8 cellular contexts compared by ENCODE assay signal in genomic region chr19:19860756-19861390, GRCh38. TPM values are rescaled to one million over a fixed set of nuclear protein-coding genes. Genes with fewer than 3 reads are reported as not detected.
A peak's percentile ranks its signal among the peaks of the same experiment; 100 is the strongest.
DNase-seq lines count a peak whose midpoint lies in the region; ATAC-seq, FAIRE-seq and TF ChIP-seq lines count a peak whose summit lies in the region.

No MANE protein-coding gene starts in this region.

- no peaks in the 10 kb centered on the region for H3K27me3 Mint-ChIP-seq in memory B cell

- FAIRE-seq in small intestine (lab: Jason Lieb, UNC) = no peak

- TF ChIP-seq CTCF in testis (IDR thresholded peaks at IDR 0.05) = no peak

- H3K4me3 ChIP-seq in testis (peak overlapping the region; percentile 0 to 30), small intestine (ENCODE audit: low read depth in 1 of 2, low read length in 2 of 2) (no peak overlapping the region)

- intact Hi-C loops in testis (cut with DNase I; ENCODE audit: low total_unique reads) = no loop called here

- H3K36me3 ChIP-seq in testis (ENCODE audit: low read depth, missing control alignments) (no peaks in the 10 kb centered on the region), small intestine (ENCODE audit: control insufficient read depth in 2 of 2, insufficient read depth in 2 of 2, low read length in 2 of 2) (no peaks in the 10 kb centered on the region)

- TF ChIP-seq POLR2A in testis (IDR thresholded peaks at IDR 0.05) = no peak

- no peaks in the 10 kb centered on the region for H3K27me3 ChIP-seq in testis
- H3K27me3 ChIP-seq in small intestine (ENCODE audit: control insufficient read depth in 2 of 2, insufficient read depth in 2 of 2, low read length in 2 of 2) = no peaks in the 10 kb centered on the region

- H3K9me3 ChIP-seq in testis (no peaks in the 10 kb centered on the region), small intestine (ENCODE audit: control insufficient read depth, low read depth) (peaks cover 3% of the 10 kb centered on the region)

- H3K9me3 Mint-ChIP-seq in memory B cell = no peaks in the 10 kb centered on the region

- ATAC-seq in memory B cell (ENCODE audit: low read depth) = peak; percentile 67
- no peak for ATAC-seq in GM19455 (IDR thresholded peaks at IDR 0.05; ENCODE audit: unreplicated experiment)

- WGBS in testis, 2 donors = 5 to 8% methylated on average over 7 to 29 of the region's 29 CpGs
- WGBS in small intestine, 3 donors = 12 to 32% (median 26%) methylated on average over 29 of the region's 29 CpGs

- H3K27ac ChIP-seq in testis (no peak overlapping the region), small intestine (ENCODE audit: low read depth in 1 of 2, low read length in 1 of 2) (no peak overlapping the region)

- peak; percentile 76 for DNase-seq in activated effector memory CD4-positive, alpha-beta T cell treated with anti-CD3 and anti-CD28 coated beads, Interleukin-2, amount 50 U/mL, for 16 hours
- no peak for DNase-seq in activated effector memory CD4-positive, alpha-beta T cell treated with Interleukin-2 at 50 U/mL for 16 hours
- peak; percentile 43 for DNase-seq in activated naive CD4-positive, alpha-beta T cell treated with anti-CD3 and anti-CD28 coated beads, Interleukin-2, amount 50 U/mL, for 16 hours
- DNase-seq in memory B cell (ENCODE audit: low spot score in 2 of 2) = peak; percentile 39 to 59
- DNase-seq in testis = peak; percentile 88
- DNase-seq in small intestine = no peak
- DNase-seq in COLO668 (lab: John Stamatoyannopoulos, UW; ENCODE audit: unreplicated experiment) = no peak

- H3K4me1 ChIP-seq in testis (no peaks in the 10 kb centered on the region), small intestine (ENCODE audit: control insufficient read depth in 2 of 2, insufficient read depth in 1 of 2, low read depth in 1 of 2, low read length in 1 of 2) (no peaks in the 10 kb centered on the region)

- peak overlapping the region; percentile 58 for H3K27ac Mint-ChIP-seq in memory B cell

- peak overlapping the region; percentile 86 for H3K4me3 Mint-ChIP-seq in memory B cell

- no peaks in the 10 kb centered on the region for H3K36me3 Mint-ChIP-seq in memory B cell

- peaks cover 7% of the 10 kb centered on the region for H3K4me1 Mint-ChIP-seq in memory B cell

RNA-seq across cellular contexts. Expression of gene ZNF253, which starts 4.8 kb away (rescaled TPM):
- 10 to 100 TPM; 10.2 to 15.3 TPM for total RNA-seq in testis
- polyA plus RNA-seq in testis (ENCODE audit: insufficient read depth, low read depth, low replicate concordance) = 4.1 TPM
- 1 to 10 TPM; 1.1 to 3.9 (median 2.5) TPM for polyA plus RNA-seq in small intestine

RNA-seq across cellular contexts. Expression of gene ZNF506, which starts 39.3 kb away (rescaled TPM):
- total RNA-seq in testis = 10 to 100 TPM; 28.9 to 39.4 TPM
- polyA plus RNA-seq in testis (ENCODE audit: insufficient read depth, low read depth, low replicate concordance) (12.5 TPM), small intestine (1 to 10 TPM; 2.5 to 6.0 (median 3.5) TPM)

RNA-seq across cellular contexts. Expression of gene ZNF93, which starts 39.9 kb away (rescaled TPM):
- 10 to 100 TPM; 10.7 to 14.1 TPM for total RNA-seq in testis
- 4.9 TPM for polyA plus RNA-seq in testis (ENCODE audit: insufficient read depth, low read depth, low replicate concordance)
- polyA plus RNA-seq in small intestine = 1 to 10 TPM in 2 of 3 donors, not detected in 1; 1.1 to 3.1 TPM

Comparison
In these comparisons a context has a peak if more than half of its experiments do, and no peak if none do; other contexts are left out.
1. DNase-seq: peak in activated effector memory CD4-positive, alpha-beta T cell treated with anti-CD3 and anti-CD28 coated beads, Interleukin-2, amount 50 U/mL, for 16 hours (single experiment), activated naive CD4-positive, alpha-beta T cell treated with anti-CD3 and anti-CD28 coated beads, Interleukin-2, amount 50 U/mL, for 16 hours (single experiment), memory B cell (2 of 2) and testis (single experiment); none in activated effector memory CD4-positive, alpha-beta T cell treated with Interleukin-2 at 50 U/mL for 16 hours (single experiment), small intestine (single experiment) and COLO668 (single experiment).
2. H3K4me3 ChIP-seq: peak in testis (2 of 2); none in small intestine (0 of 2).